Comparison of ENCODE assay signal across 1 cellular context in the genomic region with DNA sequence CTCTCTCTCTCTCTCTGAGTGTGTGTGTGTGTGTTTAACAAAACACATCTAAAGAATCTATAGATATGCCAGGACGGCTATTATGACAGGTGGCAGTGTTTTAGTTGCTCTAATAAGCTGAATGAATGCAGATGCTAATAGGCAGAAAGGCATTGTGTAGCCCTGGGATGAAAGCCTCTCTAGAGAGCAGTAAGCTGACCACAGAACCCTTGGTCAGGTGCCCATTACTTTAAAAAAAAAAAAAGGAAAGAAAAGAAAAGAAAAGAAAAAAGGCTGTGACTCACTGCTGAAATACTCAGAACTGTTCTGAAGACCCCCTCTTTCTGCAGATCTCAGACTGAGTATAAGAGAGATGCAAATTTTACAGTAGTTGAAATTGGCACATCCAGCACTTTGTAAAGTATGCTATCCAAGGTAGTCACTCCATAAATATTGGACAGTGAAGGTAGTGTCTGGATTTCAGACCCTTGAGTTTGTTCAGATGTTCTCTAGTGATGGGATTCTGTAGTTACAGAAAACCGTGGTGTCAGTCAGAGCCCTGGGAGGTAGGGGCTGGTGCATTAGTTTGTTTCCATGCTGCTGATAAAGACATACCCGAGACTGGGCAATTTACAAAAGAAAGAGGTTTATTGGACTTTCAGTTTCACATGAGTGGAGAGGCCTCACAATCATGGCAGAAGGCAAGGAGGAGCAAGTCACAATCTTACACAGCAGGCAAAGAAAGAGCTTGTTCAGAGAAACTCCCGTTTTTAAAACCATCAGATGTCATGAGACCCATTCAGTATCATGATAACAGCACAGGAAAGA.
TF ChIP-seq lines count a peak whose summit lies in the region.

No MANE protein-coding gene starts in this region.

TF ChIP-seq in GM23338, 12 proteins besides CTCF, POLR2A, EP300 and RAD21 (continued from another document):
- TF ChIP-seq, protein P1, sequence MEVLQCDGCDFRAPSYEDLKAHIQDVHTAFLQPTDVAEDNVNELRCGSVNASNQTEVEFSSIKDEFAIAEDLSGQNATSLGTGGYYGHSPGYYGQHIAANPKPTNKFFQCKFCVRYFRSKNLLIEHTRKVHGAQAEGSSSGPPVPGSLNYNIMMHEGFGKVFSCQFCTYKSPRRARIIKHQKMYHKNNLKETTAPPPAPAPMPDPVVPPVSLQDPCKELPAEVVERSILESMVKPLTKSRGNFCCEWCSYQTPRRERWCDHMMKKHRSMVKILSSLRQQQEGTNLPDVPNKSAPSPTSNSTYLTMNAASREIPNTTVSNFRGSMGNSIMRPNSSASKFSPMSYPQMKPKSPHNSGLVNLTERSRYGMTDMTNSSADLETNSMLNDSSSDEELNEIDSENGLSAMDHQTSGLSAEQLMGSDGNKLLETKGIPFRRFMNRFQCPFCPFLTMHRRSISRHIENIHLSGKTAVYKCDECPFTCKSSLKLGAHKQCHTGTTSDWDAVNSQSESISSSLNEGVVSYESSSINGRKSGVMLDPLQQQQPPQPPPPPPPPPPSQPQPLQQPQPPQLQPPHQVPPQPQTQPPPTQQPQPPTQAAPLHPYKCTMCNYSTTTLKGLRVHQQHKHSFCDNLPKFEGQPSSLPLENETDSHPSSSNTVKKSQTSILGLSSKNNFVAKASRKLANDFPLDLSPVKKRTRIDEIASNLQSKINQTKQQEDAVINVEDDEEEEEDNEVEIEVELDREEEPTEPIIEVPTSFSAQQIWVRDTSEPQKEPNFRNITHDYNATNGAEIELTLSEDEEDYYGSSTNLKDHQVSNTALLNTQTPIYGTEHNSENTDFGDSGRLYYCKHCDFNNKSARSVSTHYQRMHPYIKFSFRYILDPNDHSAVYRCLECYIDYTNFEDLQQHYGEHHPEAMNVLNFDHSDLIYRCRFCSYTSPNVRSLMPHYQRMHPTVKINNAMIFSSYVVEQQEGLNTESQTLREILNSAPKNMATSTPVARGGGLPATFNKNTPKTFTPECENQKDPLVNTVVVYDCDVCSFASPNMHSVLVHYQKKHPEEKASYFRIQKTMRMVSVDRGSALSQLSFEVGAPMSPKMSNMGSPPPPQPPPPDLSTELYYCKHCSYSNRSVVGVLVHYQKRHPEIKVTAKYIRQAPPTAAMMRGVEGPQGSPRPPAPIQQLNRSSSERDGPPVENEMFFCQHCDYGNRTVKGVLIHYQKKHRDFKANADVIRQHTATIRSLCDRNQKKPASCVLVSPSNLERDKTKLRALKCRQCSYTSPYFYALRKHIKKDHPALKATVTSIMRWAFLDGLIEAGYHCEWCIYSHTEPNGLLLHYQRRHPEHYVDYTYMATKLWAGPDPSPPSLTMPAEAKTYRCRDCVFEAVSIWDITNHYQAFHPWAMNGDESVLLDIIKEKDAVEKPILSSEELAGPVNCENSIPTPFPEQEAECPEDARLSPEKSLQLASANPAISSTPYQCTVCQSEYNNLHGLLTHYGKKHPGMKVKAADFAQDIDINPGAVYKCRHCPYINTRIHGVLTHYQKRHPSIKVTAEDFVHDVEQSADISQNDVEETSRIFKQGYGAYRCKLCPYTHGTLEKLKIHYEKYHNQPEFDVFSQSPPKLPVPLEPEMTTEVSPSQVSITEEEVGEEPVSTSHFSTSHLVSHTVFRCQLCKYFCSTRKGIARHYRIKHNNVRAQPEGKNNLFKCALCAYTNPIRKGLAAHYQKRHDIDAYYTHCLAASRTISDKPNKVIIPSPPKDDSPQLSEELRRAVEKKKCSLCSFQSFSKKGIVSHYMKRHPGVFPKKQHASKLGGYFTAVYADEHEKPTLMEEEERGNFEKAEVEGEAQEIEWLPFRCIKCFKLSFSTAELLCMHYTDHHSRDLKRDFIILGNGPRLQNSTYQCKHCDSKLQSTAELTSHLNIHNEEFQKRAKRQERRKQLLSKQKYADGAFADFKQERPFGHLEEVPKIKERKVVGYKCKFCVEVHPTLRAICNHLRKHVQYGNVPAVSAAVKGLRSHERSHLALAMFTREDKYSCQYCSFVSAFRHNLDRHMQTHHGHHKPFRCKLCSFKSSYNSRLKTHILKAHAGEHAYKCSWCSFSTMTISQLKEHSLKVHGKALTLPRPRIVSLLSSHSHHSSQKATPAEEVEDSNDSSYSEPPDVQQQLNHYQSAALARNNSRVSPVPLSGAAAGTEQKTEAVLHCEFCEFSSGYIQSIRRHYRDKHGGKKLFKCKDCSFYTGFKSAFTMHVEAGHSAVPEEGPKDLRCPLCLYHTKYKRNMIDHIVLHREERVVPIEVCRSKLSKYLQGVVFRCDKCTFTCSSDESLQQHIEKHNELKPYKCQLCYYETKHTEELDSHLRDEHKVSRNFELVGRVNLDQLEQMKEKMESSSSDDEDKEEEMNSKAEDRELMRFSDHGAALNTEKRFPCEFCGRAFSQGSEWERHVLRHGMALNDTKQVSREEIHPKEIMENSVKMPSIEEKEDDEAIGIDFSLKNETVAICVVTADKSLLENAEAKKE (CRISPR knock-in tag; IDR thresholded peaks at IDR 0.05), result no peak
- TF ChIP-seq ZNF331 (CRISPR knock-in tag; IDR thresholded peaks at IDR 0.05; ENCODE audit: low read depth), result no peak
